21 cellular contexts compared by ENCODE assay signal in genomic region chr7:87570178-87570577, GRCh38. TPM values are rescaled to one million over a fixed set of nuclear protein-coding genes. Genes with fewer than 3 reads are reported as not detected.
A peak's percentile ranks its signal among the peaks of the same experiment; 100 is the strongest.
DNase-seq lines count a peak whose midpoint lies in the region; ATAC-seq, FAIRE-seq and TF ChIP-seq lines count a peak whose summit lies in the region.
"Had no signal": no experiment of that assay in that cellular context is flagged by ENCODE, and none has a peak within 500 bp of the region (broad histone marks: within the 10 kb centered on the region; RNA-seq: fewer than 3 reads in every experiment).

No MANE protein-coding gene starts in this region.

- no peak for TF ChIP-seq POLR2A in GM12891 (IDR thresholded peaks at IDR 0.05; ENCODE audit: low read depth, low read length)
- no peak for TF ChIP-seq POLR2A in esophagus squamous epithelium (IDR thresholded peaks at IDR 0.05)

- WGBS in esophagus squamous epithelium, 2 donors, result 26 to 27% methylated on average over 1 of the region's 1 CpG

- FAIRE-seq in GM12891 (lab: Jason Lieb, UNC) (no peak), frontal cortex (lab: Jason Lieb, UNC) (no peak)
- FAIRE-seq: GM12892 had no signal

- no peak overlapping the region for H3K27ac ChIP-seq in esophagus squamous epithelium
- H3K27ac ChIP-seq: BLaER1, gastrocnemius medialis, neutrophil, skin epidermis had no signal

- no peak overlapping the region for H3K4me3 ChIP-seq in cardiac fibroblast (replicated peaks in 1 of 2; ENCODE audit: low read depth in 2 of 2, low read length in 2 of 2)
- no peak overlapping the region for H3K4me3 ChIP-seq in esophagus squamous epithelium
- H3K4me3 ChIP-seq: BLaER1, gastrocnemius medialis, skin epidermis had no signal

- H3K27me3 ChIP-seq in esophagus squamous epithelium, result no peaks in the 10 kb centered on the region
- H3K27me3 ChIP-seq: BLaER1, gastrocnemius medialis, neutrophil had no signal

- DNase-seq in AG09319 (ENCODE audit: extremely low read depth, low read depth), result peak; percentile 45
- peak; percentile 21 for DNase-seq in LHCN-M2 (ENCODE audit: low read depth)
- peak; percentile 1 to 38 for DNase-seq in cardiac fibroblast (ENCODE audit: low read depth in 2 of 2)
- peak; percentile 96 for DNase-seq in kidney tubule cell (ENCODE audit: low spot score)
- no peak for DNase-seq in GM12891 (ENCODE audit: insufficient read length, low spot score)
- DNase-seq in esophagus squamous epithelium (lab: John Stamatoyannopoulos, UW), result no peak
- no peak for DNase-seq in frontal cortex (ENCODE audit: low spot score in 2 of 2)
- DNase-seq: activated CD4-positive, alpha-beta T cell treated with anti-CD3 and anti-CD28 coated beads, Interleukin-2, amount 50 U/mL, for 4 hours; amygdala; DMS79; gastrocnemius medialis; NCI-H2029; NCI-H526 treated with DMSO at 0.1 percent for 48 hours; RPMI8226; stimulated activated naive CD8-positive, alpha-beta T cell treated with anti-CD3 and anti-CD28 coated beads, Interleukin-15, Interleukin-2, amounts not matched to agents 100 U/mL and 50 U/mL, for 24 hours had no signal

- intact Hi-C loops in esophagus squamous epithelium (cut with DNase I), result no loop called here

- TF ChIP-seq CTCF in AG09319 (IDR thresholded peaks at IDR 0.05; ENCODE audit: low read depth, low read length) (no peak), cardiac fibroblast (IDR thresholded peaks at IDR 0.05; ENCODE audit: low read depth, low read length) (no peak), esophagus squamous epithelium (IDR thresholded peaks at IDR 0.05) (no peak)

- no peaks in the 10 kb centered on the region for H3K4me1 ChIP-seq in esophagus squamous epithelium
- H3K4me1 ChIP-seq: BLaER1, gastrocnemius medialis had no signal

- H3K36me3 ChIP-seq in esophagus squamous epithelium, result peaks cover 0 to 4% (median 0%) of the 10 kb centered on the region in 3 donors
- H3K36me3 ChIP-seq: BLaER1, gastrocnemius medialis, neutrophil had no signal

- no peaks in the 10 kb centered on the region for H3K9me3 ChIP-seq in esophagus squamous epithelium
- H3K9me3 ChIP-seq: BLaER1, gastrocnemius medialis, neutrophil had no signal

- no peak for ATAC-seq in GM21390 (IDR thresholded peaks at IDR 0.05; ENCODE audit: unreplicated experiment)
- ATAC-seq: gastrocnemius medialis; stimulated activated naive CD8-positive, alpha-beta T cell treated with anti-CD3 and anti-CD28 coated beads, Interleukin-15, Interleukin-2, amounts not matched to agents 100 U/mL and 50 U/mL, for 24 hours had no signal

TF ChIP-seq in GM12891, 5 proteins besides CTCF, POLR2A, EP300 and RAD21:
- TF ChIP-seq SPI1 (IDR thresholded peaks at IDR 0.05; ENCODE audit: low read depth, low read length), result no peak
- TF ChIP-seq TAF1 (IDR thresholded peaks at IDR 0.05; ENCODE audit: low read depth, low read length), result no peak
- no peak for TF ChIP-seq POU2F2 (IDR thresholded peaks at IDR 0.05; ENCODE audit: low read depth, low read length)
- TF ChIP-seq POLR2AphosphoS5 (IDR thresholded peaks at IDR 0.05; ENCODE audit: low read depth, low read length), result no peak
- TF ChIP-seq PAX5 (IDR thresholded peaks at IDR 0.05; ENCODE audit: insufficient read depth, low read length, severe bottlenecking), result no peak
TF ChIP-seq in GM12891: peak in this region for 0.

RNA-seq across cellular contexts. Expression of gene ABCB1, which starts 30.5 kb away (rescaled TPM):
- total RNA-seq in LHCN-M2 (2014; rRNA removed) (0.29 and 0.38 TPM in 2 replicates), esophagus squamous epithelium (10 to 100 TPM in 1 of 4 donors, 1 to 10 TPM in 2, under 1 TPM in 1; 0.91 to 15.4 (median 3.1) TPM), frontal cortex (6.5 TPM)
- polyA plus RNA-seq in LHCN-M2 (2012), result 0.10 TPM
- 0.51 TPM for polyA plus RNA-seq in GM12891 (2012; ENCODE audit: low read depth, missing spikeins)
- total RNA-seq: MCF 10A had no signal

RNA-seq across cellular contexts. Expression of gene RUNDC3B, which starts 58.0 kb away (rescaled TPM):
- total RNA-seq in LHCN-M2 (2014; rRNA removed), result 0.06 TPM in 2 replicates
- 0.05 TPM for polyA plus RNA-seq in LHCN-M2 (2012)
- 0.03 TPM for polyA plus RNA-seq in GM12891 (2012; ENCODE audit: low read depth, missing spikeins)
- total RNA-seq in esophagus squamous epithelium, result 1 to 10 TPM in 2 of 4 donors, under 1 TPM in 2; 0.11 to 4.4 (median 1.1) TPM
- 121 TPM for total RNA-seq in frontal cortex

Comparison
In these comparisons a context has a peak if more than half of its experiments do, and no peak if none do; other contexts are left out.
1. DNase-seq: peak in AG09319 (single experiment), LHCN-M2 (single experiment), cardiac fibroblast (2 of 2) and kidney tubule cell (single experiment); none in GM12891 (single experiment), esophagus squamous epithelium (single experiment) and frontal cortex (0 of 2).
2. RNA of gene RUNDC3B, which starts 58.0 kb away (total RNA-seq): 121 TPM in frontal cortex (single experiment); 0.11 to 4.4 TPM in esophagus squamous epithelium and 0.06 TPM in LHCN-M2; every median in the first group is over 10 times any median in the second.